17 cellular contexts compared by ENCODE assay signal in genomic region chr2:127626175-127626574, GRCh38. TPM values are rescaled to one million over a fixed set of nuclear protein-coding genes. Genes with fewer than 3 reads are reported as not detected.
DNase-seq lines count a peak whose midpoint lies in the region; ATAC-seq and TF ChIP-seq lines count a peak whose summit lies in the region.
"Had no signal": no experiment of that assay in that cellular context is flagged by ENCODE, and none has a peak within 500 bp of the region (broad histone marks: within the 10 kb centered on the region; RNA-seq: fewer than 3 reads in every experiment).

No MANE protein-coding gene starts in this region.

- peaks cover 83% of the 10 kb centered on the region for H3K4me1 Mint-ChIP-seq in activated B cell treated with CpG ODN at 0.5 μM for 24 hours
- no peaks in the 10 kb centered on the region for H3K4me1 Mint-ChIP-seq in activated T-helper 17 cell treated with anti-CD3 and anti-CD28 coated beads, Interleukin-2, amount 50 U/mL, for 72 hours

- H3K4me2 ChIP-seq in BLaER1 = peak overlapping the region; percentile 99
- no peak overlapping the region for H3K4me2 ChIP-seq in DND-41 (ENCODE audit: insufficient read depth, low read length)

- no peak for TF ChIP-seq CTCF in DND-41 (IDR thresholded peaks at IDR 0.05; ENCODE audit: borderline replicate concordance, extremely low read depth, low read length, poor library complexity, severe bottlenecking)
- TF ChIP-seq CTCF in activated B cell treated with CpG ODN at 0.5 μM for 24 hours (IDR thresholded peaks at IDR 0.05) = no peak

- no peaks in the 10 kb centered on the region for H3K36me3 Mint-ChIP-seq in activated B cell treated with CpG ODN at 0.5 μM for 24 hours (ENCODE audit: low read depth)
- H3K36me3 Mint-ChIP-seq in activated T-helper 17 cell treated with anti-CD3 and anti-CD28 coated beads, Interleukin-2, amount 50 U/mL, for 72 hours (ENCODE audit: low read depth) = no peaks in the 10 kb centered on the region

- H3K4me1 ChIP-seq in BLaER1 = peaks cover 99% of the 10 kb centered on the region
- peaks cover 80% of the 10 kb centered on the region for H3K4me1 ChIP-seq in DND-41 (ENCODE audit: insufficient read depth, low read length)
- H3K4me1 ChIP-seq: BE2C had no signal

- no peak overlapping the region for H2AFZ ChIP-seq in DND-41 (ENCODE audit: low read depth, low read length)

- no peaks in the 10 kb centered on the region for H3K9me3 ChIP-seq in BLaER1
- no peaks in the 10 kb centered on the region for H3K9me3 ChIP-seq in DND-41 (ENCODE audit: insufficient read depth, low read length, severe bottlenecking)
- H3K9me3 ChIP-seq: BE2C had no signal

- H3K9ac ChIP-seq in BLaER1 = peak overlapping the region; percentile 49
- peak overlapping the region; percentile 41 for H3K9ac ChIP-seq in DND-41 (ENCODE audit: low read depth, low read length)

- H3K27me3 Mint-ChIP-seq in activated B cell treated with CpG ODN at 0.5 μM for 24 hours = no peaks in the 10 kb centered on the region
- H3K27me3 Mint-ChIP-seq in activated T-helper 17 cell treated with anti-CD3 and anti-CD28 coated beads, Interleukin-2, amount 50 U/mL, for 72 hours = peaks cover 3% of the 10 kb centered on the region

- no peaks in the 10 kb centered on the region for H4K20me1 ChIP-seq in BLaER1
- H4K20me1 ChIP-seq in DND-41 (ENCODE audit: insufficient read depth, low read length) = no peaks in the 10 kb centered on the region

- H3K79me2 ChIP-seq in DND-41 (ENCODE audit: insufficient read depth, low read length) = peaks cover 9% of the 10 kb centered on the region

- H3K4me3 ChIP-seq in BLaER1 (peak overlapping the region; percentile 53), DND-41 (ENCODE audit: low read depth in 1 of 2, low read length in 2 of 2) (no peak overlapping the region)

- no peak for DNase-seq in DND-41
- DNase-seq in activated B cell treated with CpG ODN at 0.5 μM for 24 hours = peak; percentile 7
- DNase-seq in sciatic nerve (ENCODE audit: low spot score) = peak; percentile 31
- no peak for DNase-seq in NCI-H1105 (lab: John Stamatoyannopoulos, UW)
- DNase-seq: COR-L47, DMS153, HCEC 1CT, KBM-7, NCI-H1048, NCI-H446, PC-3 had no signal

- H3K4me3 Mint-ChIP-seq in activated B cell treated with CpG ODN at 0.5 μM for 24 hours = peak overlapping the region; percentile 15
- H3K4me3 Mint-ChIP-seq in activated T-helper 17 cell treated with anti-CD3 and anti-CD28 coated beads, Interleukin-2, amount 50 U/mL, for 72 hours = no peak overlapping the region

- no peaks in the 10 kb centered on the region for H3K9me3 Mint-ChIP-seq in activated B cell treated with CpG ODN at 0.5 μM for 24 hours
- H3K9me3 Mint-ChIP-seq in activated T-helper 17 cell treated with anti-CD3 and anti-CD28 coated beads, Interleukin-2, amount 50 U/mL, for 72 hours = no peaks in the 10 kb centered on the region

- no peak for ATAC-seq in DND-41 (ENCODE audit: insufficient read depth, low read depth)
- no peak for ATAC-seq in activated B cell treated with CpG ODN at 0.5 μM for 24 hours (ENCODE audit: low read depth)
- no peak for ATAC-seq in sciatic nerve
- no peak for ATAC-seq in HG03520 (IDR thresholded peaks at IDR 0.05; ENCODE audit: unreplicated experiment)
- ATAC-seq in activated T-helper 17 cell treated with anti-CD3 and anti-CD28 coated beads, Interleukin-2, amount 50 U/mL, for 72 hours (replicated peaks) = no peak
- ATAC-seq: PC-3, SK-N-SH treated with all-trans-retinoic acid at 6 μM for 48 hours had no signal

- no peak overlapping the region for H3K27ac Mint-ChIP-seq in activated B cell treated with CpG ODN at 0.5 μM for 24 hours
- no peak overlapping the region for H3K27ac Mint-ChIP-seq in activated T-helper 17 cell treated with anti-CD3 and anti-CD28 coated beads, Interleukin-2, amount 50 U/mL, for 72 hours

- CTCF ChIA-PET in activated B cell treated with CpG ODN at 0.5 μM for 24 hours (lab: Charles Lee) = no interaction called here

- intact Hi-C loops in activated B cell treated with CpG ODN at 0.5 μM for 24 hours (cut with micrococcal nuclease) = no loop called here
- intact Hi-C loops in sciatic nerve (cut with DNase I) = no loop called here

- H3K36me3 ChIP-seq in BLaER1 (no peaks in the 10 kb centered on the region), DND-41 (ENCODE audit: insufficient read depth, low read length) (peaks cover 70% of the 10 kb centered on the region)
- H3K36me3 ChIP-seq: BE2C had no signal

- no peaks in the 10 kb centered on the region for H3K27me3 ChIP-seq in BLaER1
- no peaks in the 10 kb centered on the region for H3K27me3 ChIP-seq in DND-41 (ENCODE audit: insufficient read depth, low read length, poor library complexity)
- H3K27me3 ChIP-seq: BE2C had no signal

- POLR2A ChIA-PET in activated B cell treated with CpG ODN at 0.5 μM for 24 hours (lab: Charles Lee) = no interaction called here

- peak overlapping the region; percentile 66 for H3K27ac ChIP-seq in BLaER1
- H3K27ac ChIP-seq in DND-41 (ENCODE audit: low read length) = peak overlapping the region; percentile 85
- H3K27ac ChIP-seq: HL-60 had no signal

RNA-seq across cellular contexts. Expression of gene GPR17, which starts 19.8 kb away (rescaled TPM):
- total RNA-seq in activated B cell treated with CpG ODN at 0.5 μM for 24 hours (not detected in 2 replicates), sciatic nerve (4.6 TPM)
- total RNA-seq in activated T-helper 17 cell treated with anti-CD3 and anti-CD28 coated beads, Interleukin-2, amount 50 U/mL, for 72 hours = not detected

RNA-seq across cellular contexts. Expression of gene LIMS2, which starts 49.2 kb away (rescaled TPM):
- total RNA-seq in activated B cell treated with CpG ODN at 0.5 μM for 24 hours = 5.1 and 5.3 TPM in 2 replicates
- 194 TPM for total RNA-seq in sciatic nerve
- total RNA-seq in activated T-helper 17 cell treated with anti-CD3 and anti-CD28 coated beads, Interleukin-2, amount 50 U/mL, for 72 hours = 1 to 10 TPM; 2.4 to 4.8 TPM

Comparison
In these comparisons a context has a peak if more than half of its experiments do, and no peak if none do; other contexts are left out.
1. DNase-seq: peak in activated B cell treated with CpG ODN at 0.5 μM for 24 hours (single experiment) and sciatic nerve (single experiment); none in DND-41 (single experiment) and NCI-H1105 (single experiment).
2. RNA of gene LIMS2, which starts 49.2 kb away (total RNA-seq): 194 TPM in sciatic nerve (single experiment); 5.1 to 5.3 TPM in activated B cell treated with CpG ODN at 0.5 μM for 24 hours and 2.4 to 4.8 TPM in activated T-helper 17 cell treated with anti-CD3 and anti-CD28 coated beads, Interleukin-2, amount 50 U/mL, for 72 hours; every median in the first group is over 10 times any median in the second.